In genomic region chr10:102064868-102065560, GRCh38 we compare ENCODE assay signal across 8 cellular contexts. TPM values are rescaled to one million over a fixed set of nuclear protein-coding genes. Genes with fewer than 3 reads are reported as not detected.
DNase-seq lines count a peak whose midpoint lies in the region; ATAC-seq and TF ChIP-seq lines count a peak whose summit lies in the region.

Gene HPS6, plus strand, starts transcription at chr10:102065349. Its CDS starts 126 bp downstream, at chr10:102065475.

- peak; percentile 39 for TF ChIP-seq CTCF in OCI-LY3 (IDR thresholded peaks at IDR 0.05; ENCODE audit: low read depth, low read length)
- peak; percentile 22 for TF ChIP-seq CTCF in mucosa of descending colon (IDR thresholded peaks at IDR 0.05)

- H3K4me1 ChIP-seq in OCI-LY3 (ENCODE audit: low read length) (peaks cover 13% of the 10 kb centered on the region), mucosa of descending colon (ENCODE audit: low read depth) (peaks cover 27% of the 10 kb centered on the region)

- H3K9ac ChIP-seq in OCI-LY3 (ENCODE audit: low read length) = peak within 1 kb of the TSS; percentile 76

- H3K4me2 ChIP-seq in OCI-LY3 (ENCODE audit: low read length) = peak within 1 kb of the TSS; percentile 97

- peaks cover 16% of the 10 kb centered on the region for H3K79me2 ChIP-seq in OCI-LY3 (ENCODE audit: low read length)

- no peaks in the 10 kb centered on the region for H3K36me3 ChIP-seq in OCI-LY3 (replicated peaks; ENCODE audit: low read depth, low read length)
- H3K36me3 ChIP-seq in mucosa of descending colon (ENCODE audit: low read depth) = no peaks in the 10 kb centered on the region

- H2AFZ ChIP-seq in OCI-LY3 (ENCODE audit: low read depth, low read length) = peak within 1 kb of the TSS; percentile 94

- no peaks in the 10 kb centered on the region for H4K20me1 ChIP-seq in OCI-LY3 (ENCODE audit: insufficient read depth, low read length)

- H3K27me3 ChIP-seq in OCI-LY3 (ENCODE audit: low read depth, low read length) = no peaks in the 10 kb centered on the region

- DNase-seq in COLO829 (ENCODE audit: low spot score) (peak; percentile 67), HS-5 (ENCODE audit: low read depth) (peak; percentile 58), epidermal melanocyte (ENCODE audit: insufficient read length, low spot score) (peak; percentile 95), mucosa of descending colon (peak; percentile 92 to 95 (median 95))
- DNase-seq in activated CD8-positive, alpha-beta memory T cell treated with anti-CD3 and anti-CD28 coated beads, Interleukin-2, amount 50 U/mL, for 48 hours = peak; percentile 93
- DNase-seq in stimulated activated CD8-positive, alpha-beta memory T cell treated with anti-CD3 and anti-CD28 coated beads, Interleukin-4, amount 100 ng/mL, for 4 hours (ENCODE audit: low read depth in 2 of 2, low spot score in 1 of 2) = peak; percentile 62 to 82

- H3K9me3 ChIP-seq in OCI-LY3 (ENCODE audit: insufficient read depth, low read length) (no peaks in the 10 kb centered on the region), mucosa of descending colon (no peaks in the 10 kb centered on the region)

- peak; percentile 95 for ATAC-seq in GM19467 (IDR thresholded peaks at IDR 0.05; ENCODE audit: unreplicated experiment)
- ATAC-seq in mucosa of descending colon = peak; percentile 96

- peak within 1 kb of the TSS; percentile 17 for H3K27ac ChIP-seq in OCI-LY3 (ENCODE audit: low read length)

- intact Hi-C loops in mucosa of descending colon (cut with DNase I, micrococcal nuclease) = no loop called here

- H3K4me3 ChIP-seq in OCI-LY3 (ENCODE audit: low read length) = peak within 1 kb of the TSS; percentile 79
- peak within 1 kb of the TSS; percentile 91 for H3K4me3 ChIP-seq in mucosa of descending colon

RNA-seq across cellular contexts. Expression of gene HPS6, which starts in this region (rescaled TPM):
- 10 to 100 TPM; 17.8 to 21.4 (median 18.3) TPM for total RNA-seq in mucosa of descending colon

Comparison
In these comparisons a context has a peak if more than half of its experiments do, and no peak if none do; other contexts are left out.
1. Peak in every context shown above with its lines: DNase-seq, ATAC-seq, H3K4me3 ChIP-seq and H3K27ac ChIP-seq.